Comparison of ENCODE assay signal across 13 cellular contexts in genomic region chr1:160639652-160640051, GRCh38. TPM values are rescaled to one million over a fixed set of nuclear protein-coding genes. Genes with fewer than 3 reads are reported as not detected.
A peak's percentile ranks its signal among the peaks of the same experiment; 100 is the strongest.
DNase-seq lines count a peak whose midpoint lies in the region; ATAC-seq and TF ChIP-seq lines count a peak whose summit lies in the region.
"Had no signal": no experiment of that assay in that cellular context is flagged by ENCODE, and none has a peak within 500 bp of the region (broad histone marks: within the 10 kb centered on the region; RNA-seq: fewer than 3 reads in every experiment).

No MANE protein-coding gene starts in this region.

- TF ChIP-seq CTCF in mucosa of descending colon (IDR thresholded peaks at IDR 0.05): no peak

- no peaks in the 10 kb centered on the region for H3K36me3 ChIP-seq in mucosa of descending colon (ENCODE audit: low read depth)

- DNase-seq in NCI-H345 (lab: John Stamatoyannopoulos, UW) (peak; percentile 5), NCI-H345 treated with DMSO at 0.1 percent for 48 hours (lab: John Stamatoyannopoulos, UW; ENCODE audit: unreplicated experiment) (no peak), mucosa of descending colon (peak in 2 of 3 donors; percentile 25 to 44), CD1c-positive myeloid dendritic cell (ENCODE audit: extremely low spot score) (no peak), H4 (ENCODE audit: low spot score) (no peak)
- DNase-seq in activated naive CD4-positive, alpha-beta T cell treated with anti-CD3 and anti-CD28 coated beads, Interleukin-2, amount 50 U/mL, for 72 hours (ENCODE audit: low spot score in 2 of 2): no peak
- DNase-seq: NCI-H1105; nucleus accumbens; stimulated activated CD4-positive, alpha-beta T cell treated with anti-CD3 and anti-CD28 coated beads, Interleukin-1b, Interleukin-23, amount 100 ng/mL, for 48 hours had no signal

- H3K4me3 ChIP-seq in mucosa of descending colon: no peak overlapping the region
- H3K4me3 ChIP-seq: A549 had no signal

- peak overlapping the region; percentile 80 to 95 for H3K27ac Mint-ChIP-seq in activated naive CD4-positive, alpha-beta T cell treated with anti-CD3 and anti-CD28 coated beads, Interleukin-2, amount 50 U/mL, for 72 hours

- peaks cover 66 to 88% of the 10 kb centered on the region in 2 donors for H3K36me3 Mint-ChIP-seq in activated naive CD4-positive, alpha-beta T cell treated with anti-CD3 and anti-CD28 coated beads, Interleukin-2, amount 50 U/mL, for 72 hours

- ATAC-seq in activated naive CD4-positive, alpha-beta T cell treated with anti-CD3 and anti-CD28 coated beads, Interleukin-2, amount 50 U/mL, for 72 hours: no peak
- ATAC-seq in mucosa of descending colon: no peak
- ATAC-seq in GM19395 (IDR thresholded peaks at IDR 0.05; ENCODE audit: unreplicated experiment): no peak
- ATAC-seq: A549 had no signal

- intact Hi-C loops in mucosa of descending colon (cut with DNase I, micrococcal nuclease): no loop called here

- TF ChIP-seq POLR2A in GM19099 (IDR thresholded peaks at IDR 0.05; ENCODE audit: extremely low read depth, insufficient read length, low read depth): peak; percentile 50

- H3K9me3 Mint-ChIP-seq in activated naive CD4-positive, alpha-beta T cell treated with anti-CD3 and anti-CD28 coated beads, Interleukin-2, amount 50 U/mL, for 72 hours: no peaks in the 10 kb centered on the region

- H3K4me1 ChIP-seq in mucosa of descending colon (ENCODE audit: low read depth): peaks cover 2% of the 10 kb centered on the region

- no peaks in the 10 kb centered on the region for H3K9me3 ChIP-seq in mucosa of descending colon
- H3K9me3 ChIP-seq: A549 had no signal

RNA-seq across cellular contexts. Expression of gene SLAMF1, which starts 7.2 kb away (rescaled TPM):
- total RNA-seq in activated naive CD4-positive, alpha-beta T cell treated with anti-CD3 and anti-CD28 coated beads, Interleukin-2, amount 50 U/mL, for 72 hours: 10 to 100 TPM; 84.3 to 96.3 TPM
- total RNA-seq in mucosa of descending colon: 1 to 10 TPM; 1.1 to 2.2 (median 1.6) TPM
- not detected in 2 replicates for total RNA-seq in H4 (2014; rRNA removed; shearing (Covaris generic))
- total RNA-seq: temporal lobe had no signal

Comparison
In these comparisons a context has a peak if more than half of its experiments do, and no peak if none do; other contexts are left out.
1. DNase-seq: peak in NCI-H345 (single experiment) and mucosa of descending colon (2 of 3); none in NCI-H345 treated with DMSO at 0.1 percent for 48 hours (single experiment), activated naive CD4-positive, alpha-beta T cell treated with anti-CD3 and anti-CD28 coated beads, Interleukin-2, amount 50 U/mL, for 72 hours (0 of 2), CD1c-positive myeloid dendritic cell (single experiment) and H4 (single experiment).
2. RNA of gene SLAMF1, which starts 7.2 kb away (total RNA-seq): 84.3 to 96.3 TPM in activated naive CD4-positive, alpha-beta T cell treated with anti-CD3 and anti-CD28 coated beads, Interleukin-2, amount 50 U/mL, for 72 hours; 1.1 to 2.2 TPM in mucosa of descending colon and not detected in H4; every median in the first group is over 10 times any median in the second.